11 cellular contexts compared by ENCODE assay signal in genomic region chr19:43084196-43084832, GRCh38. TPM values are rescaled to one million over a fixed set of nuclear protein-coding genes. Genes with fewer than 3 reads are reported as not detected.
DNase-seq lines count a peak whose midpoint lies in the region; ATAC-seq and TF ChIP-seq lines count a peak whose summit lies in the region.
"Not testable (repeated sequence)": the region's sequence is repeated elsewhere in the genome, so short reads cannot be mapped to it uniquely, and the experiment has no call there.
"Had no signal": no experiment of that assay in that cellular context is flagged by ENCODE, and none has a peak within 500 bp of the region (broad histone marks: within the 10 kb centered on the region; RNA-seq: fewer than 3 reads in every experiment).

No MANE protein-coding gene starts in this region.

- CTCF ChIA-PET in CD8-positive, alpha-beta T cell (lab: Charles Lee) = not testable (repeated sequence)

- TF ChIP-seq EP300 in esophagus muscularis mucosa (IDR thresholded peaks at IDR 0.05) = not testable (repeated sequence)

- H3K27me3 ChIP-seq in CD8-positive, alpha-beta T cell (ENCODE audit: insufficient read depth, low read length); GM23338 (ENCODE audit: insufficient read depth); WERI-Rb-1 (ENCODE audit: insufficient read depth, low read depth, severe bottlenecking); esophagus muscularis mucosa; lower lobe of right lung (ENCODE audit: low read depth): not testable (repeated sequence)

- not testable (repeated sequence) for H3K27ac Mint-ChIP-seq in CD8-positive, alpha-beta T cell; GM23338; activated naive CD8-positive, alpha-beta T cell treated with anti-CD3 and anti-CD28 coated beads for 36 hours

- H3K79me2 ChIP-seq in GM23338 (replicated peaks; ENCODE audit: insufficient read depth) = not testable (repeated sequence)

- intact Hi-C loops in CD8-positive, alpha-beta T cell (cut with DNase I, micrococcal nuclease); esophagus muscularis mucosa (cut with DNase I); lower lobe of right lung (cut with DNase I): not testable (repeated sequence)

- H3K4me3 Mint-ChIP-seq in CD8-positive, alpha-beta T cell; GM23338; activated naive CD8-positive, alpha-beta T cell treated with anti-CD3 and anti-CD28 coated beads for 36 hours: not testable (repeated sequence)

- peaks cover 13% of the 10 kb centered on the region for H3K27me3 Mint-ChIP-seq in CD8-positive, alpha-beta T cell (ENCODE audit: low read depth)
- H3K27me3 Mint-ChIP-seq in GM23338 (ENCODE audit: insufficient read depth, low read depth, poor library complexity) = not testable (repeated sequence)
- peaks cover 34% of the 10 kb centered on the region for H3K27me3 Mint-ChIP-seq in activated naive CD8-positive, alpha-beta T cell treated with anti-CD3 and anti-CD28 coated beads for 36 hours

- TF ChIP-seq CTCF in CD8-positive, alpha-beta T cell (IDR thresholded peaks at IDR 0.05) = peak; percentile 24
- TF ChIP-seq CTCF in GM23338 (conservative IDR thresholded peaks at IDR 0.05; ENCODE audit: low read depth in 2 of 2) (peak; percentile 67 to 70), WERI-Rb-1 (IDR thresholded peaks at IDR 0.05; ENCODE audit: low read depth, low read length) (peak; percentile 52), esophagus muscularis mucosa (IDR thresholded peaks at IDR 0.05) (peak; percentile 23 to 67 (median 37)), lower lobe of right lung (IDR thresholded peaks at IDR 0.05) (peak; percentile 43)

- not testable (repeated sequence) for TF ChIP-seq POLR2A in esophagus muscularis mucosa (IDR thresholded peaks at IDR 0.05; ENCODE audit: low read depth)

- not testable (repeated sequence) for H3K4me2 ChIP-seq in GM23338

- not testable (repeated sequence) for H3K9me2 ChIP-seq in GM23338 (ENCODE audit: insufficient read depth)

- H3K27ac ChIP-seq in CD8-positive, alpha-beta T cell (ENCODE audit: low read depth, low read length); GM23338 (ENCODE audit: low read depth); WERI-Rb-1; esophagus muscularis mucosa (replicated peaks in 1 of 4); lower lobe of right lung: not testable (repeated sequence)

- POLR2A ChIA-PET in CD8-positive, alpha-beta T cell (lab: Charles Lee) = not testable (repeated sequence)

- not testable (repeated sequence) for ATAC-seq in CD8-positive, alpha-beta T cell; GM23338; lower lobe of right lung

- not testable (repeated sequence) for H3K9me3 Mint-ChIP-seq in CD8-positive, alpha-beta T cell; activated naive CD8-positive, alpha-beta T cell treated with anti-CD3 and anti-CD28 coated beads for 36 hours
- H3K9me3 Mint-ChIP-seq in GM23338 = peaks cover 97% of the 10 kb centered on the region

- H4K20me1 ChIP-seq in GM23338 (replicated peaks; ENCODE audit: insufficient read depth) = not testable (repeated sequence)

- H3K4me1 Mint-ChIP-seq in CD8-positive, alpha-beta T cell (ENCODE audit: low read depth); GM23338; activated naive CD8-positive, alpha-beta T cell treated with anti-CD3 and anti-CD28 coated beads for 36 hours: not testable (repeated sequence)

- not testable (repeated sequence) for H3K36me3 ChIP-seq in CD8-positive, alpha-beta T cell (ENCODE audit: insufficient read depth, low read length); GM23338 (ENCODE audit: insufficient read depth); WERI-Rb-1; esophagus muscularis mucosa; lower lobe of right lung

- H3F3A ChIP-seq in GM23338 (replicated peaks; ENCODE audit: low read depth) = not testable (repeated sequence)

- H2AFZ ChIP-seq in GM23338 = not testable (repeated sequence)

- H3K4me3 ChIP-seq in CD8-positive, alpha-beta T cell (ENCODE audit: low read depth, low read length); GM23338; WERI-Rb-1 (ENCODE audit: low read depth, low read length); esophagus muscularis mucosa; lower lobe of right lung: not testable (repeated sequence)

- H3K36me3 Mint-ChIP-seq in CD8-positive, alpha-beta T cell; activated naive CD8-positive, alpha-beta T cell treated with anti-CD3 and anti-CD28 coated beads for 36 hours: not testable (repeated sequence)
- peaks cover 24% of the 10 kb centered on the region for H3K36me3 Mint-ChIP-seq in GM23338 (ENCODE audit: low read depth)

- WGBS in esophagus muscularis mucosa = 47% methylated on average over 11 of the region's 12 CpGs

- not testable (repeated sequence) for H3K4me1 ChIP-seq in CD8-positive, alpha-beta T cell (ENCODE audit: insufficient read depth, low read length); GM23338 (ENCODE audit: insufficient read depth); esophagus muscularis mucosa; lower lobe of right lung

- H3K9me3 ChIP-seq in CD8-positive, alpha-beta T cell (ENCODE audit: low read length); WERI-Rb-1 (ENCODE audit: severe bottlenecking); esophagus muscularis mucosa; lower lobe of right lung: not testable (repeated sequence)

- DNase-seq in CD8-positive, alpha-beta T cell = peak in 2 of 7 experiments; percentile 9 to 17
- DNase-seq in GM23338 (ENCODE audit: low spot score) (peak; percentile 26), NCI-H69 (lab: John Stamatoyannopoulos, UW) (peak; percentile 3), WERI-Rb-1 (peak; percentile 40)
- DNase-seq in activated naive CD8-positive, alpha-beta T cell treated with anti-CD3 and anti-CD28 coated beads for 36 hours = peak; percentile 10
- DNase-seq in esophagus muscularis mucosa (ENCODE audit: extremely low spot score); lower lobe of right lung: not testable (repeated sequence)
- DNase-seq in stimulated activated CD4-positive, alpha-beta T cell treated with anti-CD3 and anti-CD28 coated beads, Interleukin-4, amount 100 ng/mL, for 4 hours = peak; percentile 4 to 10

RNA-seq across cellular contexts. Expression of gene PSG2, which starts 1.8 kb away (rescaled TPM):
- total RNA-seq in CD8-positive, alpha-beta T cell = not detected
- total RNA-seq in GM23338 (2014; rRNA removed; shearing (Covaris generic)) = not detected in 2 replicates
- not detected in 2 replicates for polyA plus RNA-seq in GM23338 (2016; fragmentation: Nextera tagmentation; extraction: Ambion mirVana)
- total RNA-seq in activated naive CD8-positive, alpha-beta T cell treated with anti-CD3 and anti-CD28 coated beads for 36 hours = not detected
- total RNA-seq in esophagus muscularis mucosa (not detected), lower lobe of right lung (not detected)
- total RNA-seq: prostate gland, subcutaneous adipose tissue, T-cell had no signal

RNA-seq across cellular contexts. Expression of gene PSG11, which starts 58.0 kb away (rescaled TPM):
- not detected for total RNA-seq in CD8-positive, alpha-beta T cell
- not detected in 2 replicates for total RNA-seq in GM23338 (2014; rRNA removed; shearing (Covaris generic))
- polyA plus RNA-seq in GM23338 (2016; fragmentation: Nextera tagmentation; extraction: Ambion mirVana) = not detected in 2 replicates
- not detected for total RNA-seq in activated naive CD8-positive, alpha-beta T cell treated with anti-CD3 and anti-CD28 coated beads for 36 hours
- total RNA-seq in esophagus muscularis mucosa (not detected), lower lobe of right lung (not detected)
- total RNA-seq: prostate gland, subcutaneous adipose tissue, T-cell had no signal
